17 cellular contexts compared by ENCODE assay signal in the genomic region with DNA sequence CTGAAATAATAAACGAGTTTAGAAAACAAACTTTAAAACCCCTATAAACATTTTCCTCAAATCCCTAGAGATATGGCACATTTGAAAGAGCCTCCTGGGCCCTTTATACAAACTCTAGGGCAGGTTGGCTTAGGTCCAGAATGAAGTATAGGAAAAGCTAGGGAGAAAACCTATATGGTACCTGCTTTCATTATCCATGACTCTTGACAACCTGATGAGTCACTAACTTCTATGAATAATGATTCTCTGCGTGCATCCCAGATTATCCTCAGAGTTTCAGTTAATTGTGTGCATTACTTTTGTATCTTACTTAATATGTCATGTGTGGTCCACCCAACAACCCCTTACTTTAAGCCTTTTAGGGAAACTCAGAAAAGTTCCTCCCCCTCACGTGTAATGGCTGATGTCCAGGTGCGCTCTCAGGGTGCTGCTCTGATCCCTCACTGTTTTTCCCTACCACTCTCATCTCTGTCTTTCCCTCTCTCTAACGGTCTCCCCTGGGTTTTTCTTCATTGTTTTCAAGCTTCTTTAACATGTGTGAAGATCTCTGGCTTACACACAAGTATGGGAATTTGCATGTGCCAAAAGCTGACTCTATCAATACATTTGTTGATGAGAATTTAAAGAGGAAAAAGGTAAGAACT.
A peak's percentile ranks its signal among the peaks of the same experiment; 100 is the strongest.
DNase-seq lines count a peak whose midpoint lies in the region; ATAC-seq lines count a peak whose summit lies in the region.
"Had no signal": no experiment of that assay in that cellular context is flagged by ENCODE, and none has a peak within 500 bp of the region (broad histone marks: within the 10 kb centered on the region; RNA-seq: fewer than 3 reads in every experiment).

No MANE protein-coding gene starts in this region.

- no peaks in the 10 kb centered on the region for H3K36me3 Mint-ChIP-seq in activated T-helper 17 cell treated with anti-CD3 and anti-CD28 coated beads, Interleukin-2, amount 50 U/mL, for 72 hours (ENCODE audit: low read depth)

- H3K4me3 Mint-ChIP-seq in activated T-helper 17 cell treated with anti-CD3 and anti-CD28 coated beads, Interleukin-2, amount 50 U/mL, for 72 hours = no peak overlapping the region

- peaks cover 9% of the 10 kb centered on the region for H3K9me3 Mint-ChIP-seq in activated T-helper 17 cell treated with anti-CD3 and anti-CD28 coated beads, Interleukin-2, amount 50 U/mL, for 72 hours

- peak; percentile 31 for DNase-seq in DMS 273 (lab: John Stamatoyannopoulos, UW; ENCODE audit: unreplicated experiment)
- no peak for DNase-seq in DMS 273 treated with DMSO at 0.1 percent for 48 hours (lab: John Stamatoyannopoulos, UW)
- DNase-seq in HPDE6-E6E7 (ENCODE audit: extremely low spot score) = peak; percentile 26
- peak; percentile 54 for DNase-seq in NCI-H82 treated with DMSO at 0.1 percent for 48 hours (lab: John Stamatoyannopoulos, UW; ENCODE audit: unreplicated experiment)
- no peak for DNase-seq in NCI-H187 treated with DMSO at 0.1 percent for 48 hours (lab: John Stamatoyannopoulos, UW)
- DNase-seq: DMS79; NCI-H1105; NCI-H2081 treated with DMSO at 0.1 percent for 48 hours; NCI-H226; NCI-H526 treated with DMSO at 0.1 percent for 48 hours; NK-92 treated with Interleukin-12 subunit alpha and Interleukin-12 subunit beta, amount 100 ng/mL, for 24 hours; SHP77; SK-N-SH had no signal

- H3K4me1 Mint-ChIP-seq in activated T-helper 17 cell treated with anti-CD3 and anti-CD28 coated beads, Interleukin-2, amount 50 U/mL, for 72 hours = no peaks in the 10 kb centered on the region

- no peaks in the 10 kb centered on the region for H3K27me3 Mint-ChIP-seq in activated T-helper 17 cell treated with anti-CD3 and anti-CD28 coated beads, Interleukin-2, amount 50 U/mL, for 72 hours

- no peak overlapping the region for H3K27ac Mint-ChIP-seq in activated T-helper 17 cell treated with anti-CD3 and anti-CD28 coated beads, Interleukin-2, amount 50 U/mL, for 72 hours

- peak; percentile 32 for ATAC-seq in esophagus mucosa
- ATAC-seq in activated T-helper 17 cell treated with anti-CD3 and anti-CD28 coated beads, Interleukin-2, amount 50 U/mL, for 72 hours (replicated peaks) = no peak
- no peak for ATAC-seq in GM19351 (IDR thresholded peaks at IDR 0.05; ENCODE audit: unreplicated experiment)
- ATAC-seq: K562 had no signal

Comparison
In these comparisons a context has a peak if more than half of its experiments do, and no peak if none do; other contexts are left out.
1. DNase-seq: peak in DMS 273 (single experiment), HPDE6-E6E7 (single experiment) and NCI-H82 treated with DMSO at 0.1 percent for 48 hours (single experiment); none in DMS 273 treated with DMSO at 0.1 percent for 48 hours (single experiment) and NCI-H187 treated with DMSO at 0.1 percent for 48 hours (single experiment).